In the genomic region with DNA sequence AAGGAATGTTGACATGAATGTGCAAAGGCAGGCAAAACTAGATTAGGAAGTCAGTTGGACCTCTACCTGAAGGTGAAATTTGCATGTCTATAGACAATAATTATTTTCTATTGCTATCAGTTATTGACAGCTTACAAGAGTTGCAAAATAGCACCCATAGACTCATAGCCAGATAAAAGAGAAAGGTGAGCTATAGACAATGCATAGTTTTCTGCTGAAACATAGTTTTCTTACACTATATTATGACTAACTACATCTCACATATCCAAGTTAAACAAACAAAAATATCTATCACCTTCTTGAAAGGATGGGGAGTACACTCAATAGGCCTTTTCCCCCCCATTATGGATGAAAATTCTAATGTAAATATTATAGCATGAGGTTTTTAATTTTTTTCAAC, we compare ENCODE assay signal across 24 cellular contexts.
"Had no signal": no experiment of that assay in that cellular context is flagged by ENCODE, and none has a peak within 500 bp of the region (broad histone marks: within the 10 kb centered on the region; RNA-seq: fewer than 3 reads in every experiment).

No MANE protein-coding gene starts in this region.

- H3K36me3 ChIP-seq: MG63, SJSA1 had no signal

- DNase-seq: KBM-7, MG63, NCI-H1092, NCI-H1105 treated with DMSO at 0.1 percent for 48 hours, NCI-H1417 treated with DMSO at 0.1 percent for 48 hours, NCI-H146, NCI-H1694 treated with DMSO at 0.1 percent for 48 hours, NCI-H1930, NCI-H2081, NCI-H2107, NCI-H2171, NCI-H226, NCI-H446, NCI-H510A, NCI-H524 treated with DMSO at 0.1 percent for 48 hours, NCI-H69, NCI-H774, PC-3, Right ventricle myocardium superior, SIG-M5 had no signal

- ATAC-seq: Panc1, PC-3 had no signal

- H3K27ac ChIP-seq: HL-60, SJSA1, SK-N-MC had no signal

- H3K4me1 ChIP-seq: SJSA1 had no signal

- H3K9me3 ChIP-seq: MG63, SJSA1 had no signal

- H3K27me3 ChIP-seq: MG63, SJSA1 had no signal

- H3K4me3 ChIP-seq: MG63, SJSA1, SK-N-MC had no signal
